1 cellular context compared by ENCODE assay signal in the genomic region with DNA sequence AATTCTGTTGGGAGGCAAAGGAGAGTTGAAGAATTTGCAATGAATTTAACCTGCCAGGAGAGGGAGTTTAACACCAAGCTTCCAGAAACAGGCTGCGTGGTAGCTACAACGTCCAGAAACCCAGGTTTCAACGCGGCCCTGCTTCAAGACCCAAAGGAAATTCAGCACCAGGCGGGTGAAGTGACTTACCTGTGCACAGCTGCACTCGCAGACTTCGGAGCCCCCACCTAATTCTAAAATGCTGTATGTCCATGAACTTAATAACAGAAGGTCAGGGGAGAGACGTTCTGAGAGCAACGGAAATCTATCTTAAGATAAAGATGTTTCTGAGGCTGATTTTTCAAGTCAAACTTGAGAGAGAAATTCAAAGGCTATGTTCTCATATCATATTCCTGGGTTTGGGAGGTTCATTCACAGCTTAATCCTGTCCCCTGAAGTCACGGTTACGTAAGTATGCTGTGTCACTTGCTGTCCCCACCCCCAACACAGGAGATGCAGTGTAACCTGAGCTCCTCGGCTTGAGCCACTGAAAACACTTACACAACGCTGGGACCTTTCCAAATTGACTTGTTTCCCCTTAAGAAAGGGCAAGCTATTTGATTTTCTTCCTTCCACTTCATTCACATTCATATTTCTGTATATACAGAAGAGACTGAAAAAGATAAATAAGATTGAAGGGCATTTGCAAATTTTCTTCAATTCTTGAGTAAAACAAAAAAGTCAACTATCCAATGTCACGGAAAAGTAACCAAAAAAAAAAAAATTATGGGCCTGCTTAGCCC.
TF ChIP-seq lines count a peak whose summit lies in the region.

No MANE protein-coding gene starts in this region.

TF ChIP-seq in K562, 482 proteins besides CTCF, POLR2A, EP300 and RAD21 (continued from another document and continues in another):
- TF ChIP-seq, protein P1, sequence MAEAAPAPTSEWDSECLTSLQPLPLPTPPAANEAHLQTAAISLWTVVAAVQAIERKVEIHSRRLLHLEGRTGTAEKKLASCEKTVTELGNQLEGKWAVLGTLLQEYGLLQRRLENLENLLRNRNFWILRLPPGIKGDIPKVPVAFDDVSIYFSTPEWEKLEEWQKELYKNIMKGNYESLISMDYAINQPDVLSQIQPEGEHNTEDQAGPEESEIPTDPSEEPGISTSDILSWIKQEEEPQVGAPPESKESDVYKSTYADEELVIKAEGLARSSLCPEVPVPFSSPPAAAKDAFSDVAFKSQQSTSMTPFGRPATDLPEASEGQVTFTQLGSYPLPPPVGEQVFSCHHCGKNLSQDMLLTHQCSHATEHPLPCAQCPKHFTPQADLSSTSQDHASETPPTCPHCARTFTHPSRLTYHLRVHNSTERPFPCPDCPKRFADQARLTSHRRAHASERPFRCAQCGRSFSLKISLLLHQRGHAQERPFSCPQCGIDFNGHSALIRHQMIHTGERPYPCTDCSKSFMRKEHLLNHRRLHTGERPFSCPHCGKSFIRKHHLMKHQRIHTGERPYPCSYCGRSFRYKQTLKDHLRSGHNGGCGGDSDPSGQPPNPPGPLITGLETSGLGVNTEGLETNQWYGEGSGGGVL (CRISPR knock-in tag; IDR thresholded peaks at IDR 0.05) = no peak
- TF ChIP-seq, protein P2, sequence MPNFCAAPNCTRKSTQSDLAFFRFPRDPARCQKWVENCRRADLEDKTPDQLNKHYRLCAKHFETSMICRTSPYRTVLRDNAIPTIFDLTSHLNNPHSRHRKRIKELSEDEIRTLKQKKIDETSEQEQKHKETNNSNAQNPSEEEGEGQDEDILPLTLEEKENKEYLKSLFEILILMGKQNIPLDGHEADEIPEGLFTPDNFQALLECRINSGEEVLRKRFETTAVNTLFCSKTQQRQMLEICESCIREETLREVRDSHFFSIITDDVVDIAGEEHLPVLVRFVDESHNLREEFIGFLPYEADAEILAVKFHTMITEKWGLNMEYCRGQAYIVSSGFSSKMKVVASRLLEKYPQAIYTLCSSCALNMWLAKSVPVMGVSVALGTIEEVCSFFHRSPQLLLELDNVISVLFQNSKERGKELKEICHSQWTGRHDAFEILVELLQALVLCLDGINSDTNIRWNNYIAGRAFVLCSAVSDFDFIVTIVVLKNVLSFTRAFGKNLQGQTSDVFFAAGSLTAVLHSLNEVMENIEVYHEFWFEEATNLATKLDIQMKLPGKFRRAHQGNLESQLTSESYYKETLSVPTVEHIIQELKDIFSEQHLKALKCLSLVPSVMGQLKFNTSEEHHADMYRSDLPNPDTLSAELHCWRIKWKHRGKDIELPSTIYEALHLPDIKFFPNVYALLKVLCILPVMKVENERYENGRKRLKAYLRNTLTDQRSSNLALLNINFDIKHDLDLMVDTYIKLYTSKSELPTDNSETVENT (CRISPR knock-in tag; IDR thresholded peaks at IDR 0.05) = no peak
- TF ChIP-seq HMG20A (CRISPR knock-in tag; conservative IDR thresholded peaks at IDR 0.05) = no peak
- TF ChIP-seq ZNF232 (CRISPR knock-in tag; IDR thresholded peaks at IDR 0.05) = no peak
- peak; percentile 85 for TF ChIP-seq POLR2AphosphoS2 (IDR thresholded peaks at IDR 0.05; ENCODE audit: low read length)
- TF ChIP-seq, protein P3, sequence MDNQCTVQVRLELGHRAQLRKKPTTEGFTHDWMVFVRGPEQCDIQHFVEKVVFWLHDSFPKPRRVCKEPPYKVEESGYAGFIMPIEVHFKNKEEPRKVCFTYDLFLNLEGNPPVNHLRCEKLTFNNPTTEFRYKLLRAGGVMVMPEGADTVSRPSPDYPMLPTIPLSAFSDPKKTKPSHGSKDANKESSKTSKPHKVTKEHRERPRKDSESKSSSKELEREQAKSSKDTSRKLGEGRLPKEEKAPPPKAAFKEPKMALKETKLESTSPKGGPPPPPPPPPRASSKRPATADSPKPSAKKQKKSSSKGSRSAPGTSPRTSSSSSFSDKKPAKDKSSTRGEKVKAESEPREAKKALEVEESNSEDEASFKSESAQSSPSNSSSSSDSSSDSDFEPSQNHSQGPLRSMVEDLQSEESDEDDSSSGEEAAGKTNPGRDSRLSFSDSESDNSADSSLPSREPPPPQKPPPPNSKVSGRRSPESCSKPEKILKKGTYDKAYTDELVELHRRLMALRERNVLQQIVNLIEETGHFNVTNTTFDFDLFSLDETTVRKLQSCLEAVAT (IDR thresholded peaks at IDR 0.05) = peak; percentile 86; a peak in 3 of 4 replicates
- TF ChIP-seq ZC3H4 (CRISPR knock-in tag; IDR thresholded peaks at IDR 0.05; ENCODE audit: borderline replicate concordance) = 0 out of 2 replicates have a peak, but pooled peaks have one; percentile 9
- TF ChIP-seq, protein P4, sequence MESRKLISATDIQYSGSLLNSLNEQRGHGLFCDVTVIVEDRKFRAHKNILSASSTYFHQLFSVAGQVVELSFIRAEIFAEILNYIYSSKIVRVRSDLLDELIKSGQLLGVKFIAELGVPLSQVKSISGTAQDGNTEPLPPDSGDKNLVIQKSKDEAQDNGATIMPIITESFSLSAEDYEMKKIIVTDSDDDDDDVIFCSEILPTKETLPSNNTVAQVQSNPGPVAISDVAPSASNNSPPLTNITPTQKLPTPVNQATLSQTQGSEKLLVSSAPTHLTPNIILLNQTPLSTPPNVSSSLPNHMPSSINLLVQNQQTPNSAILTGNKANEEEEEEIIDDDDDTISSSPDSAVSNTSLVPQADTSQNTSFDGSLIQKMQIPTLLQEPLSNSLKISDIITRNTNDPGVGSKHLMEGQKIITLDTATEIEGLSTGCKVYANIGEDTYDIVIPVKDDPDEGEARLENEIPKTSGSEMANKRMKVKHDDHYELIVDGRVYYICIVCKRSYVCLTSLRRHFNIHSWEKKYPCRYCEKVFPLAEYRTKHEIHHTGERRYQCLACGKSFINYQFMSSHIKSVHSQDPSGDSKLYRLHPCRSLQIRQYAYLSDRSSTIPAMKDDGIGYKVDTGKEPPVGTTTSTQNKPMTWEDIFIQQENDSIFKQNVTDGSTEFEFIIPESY (CRISPR knock-in tag; IDR thresholded peaks at IDR 0.05) = peak; percentile 46; the same call in 1 of the 2 replicates
- no peak for TF ChIP-seq RAD51 (IDR thresholded peaks at IDR 0.05; ENCODE audit: borderline replicate concordance, low read depth)
- no peak for TF ChIP-seq PCBP1 (IDR thresholded peaks at IDR 0.05; ENCODE audit: low read depth, low read length, poor library complexity, severe bottlenecking)
- no peak; the same call in none of the 2 replicates for TF ChIP-seq NCOA1 (IDR thresholded peaks at IDR 0.05; ENCODE audit: low read depth)
- TF ChIP-seq, protein P5, sequence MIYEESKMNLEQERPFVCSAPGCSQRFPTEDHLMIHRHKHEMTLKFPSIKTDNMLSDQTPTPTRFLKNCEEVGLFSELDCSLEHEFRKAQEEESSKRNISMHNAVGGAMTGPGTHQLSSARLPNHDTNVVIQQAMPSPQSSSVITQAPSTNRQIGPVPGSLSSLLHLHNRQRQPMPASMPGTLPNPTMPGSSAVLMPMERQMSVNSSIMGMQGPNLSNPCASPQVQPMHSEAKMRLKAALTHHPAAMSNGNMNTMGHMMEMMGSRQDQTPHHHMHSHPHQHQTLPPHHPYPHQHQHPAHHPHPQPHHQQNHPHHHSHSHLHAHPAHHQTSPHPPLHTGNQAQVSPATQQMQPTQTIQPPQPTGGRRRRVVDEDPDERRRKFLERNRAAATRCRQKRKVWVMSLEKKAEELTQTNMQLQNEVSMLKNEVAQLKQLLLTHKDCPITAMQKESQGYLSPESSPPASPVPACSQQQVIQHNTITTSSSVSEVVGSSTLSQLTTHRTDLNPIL (CRISPR knock-in tag; IDR thresholded peaks at IDR 0.05) = no peak
- no peak for TF ChIP-seq ZNF224 (CRISPR knock-in tag; IDR thresholded peaks at IDR 0.05)
- 0 out of 2 replicates have a peak, but pooled peaks have one; percentile 37 for TF ChIP-seq NBN (IDR thresholded peaks at IDR 0.05; ENCODE audit: low read depth)
- no peak for TF ChIP-seq CBFB (CRISPR knock-in tag; IDR thresholded peaks at IDR 0.05)
- no peak for TF ChIP-seq PRPF4 (IDR thresholded peaks at IDR 0.05; ENCODE audit: insufficient read depth, low read depth, low read length, poor library complexity, severe bottlenecking)
- TF ChIP-seq ZNF175 (CRISPR knock-in tag; IDR thresholded peaks at IDR 0.05; ENCODE audit: low read depth) = 0 out of 2 replicates have a peak, but pooled peaks have one; percentile 10
- TF ChIP-seq TEAD1 (CRISPR knock-in tag; IDR thresholded peaks at IDR 0.05) = no peak
- TF ChIP-seq, protein P6, sequence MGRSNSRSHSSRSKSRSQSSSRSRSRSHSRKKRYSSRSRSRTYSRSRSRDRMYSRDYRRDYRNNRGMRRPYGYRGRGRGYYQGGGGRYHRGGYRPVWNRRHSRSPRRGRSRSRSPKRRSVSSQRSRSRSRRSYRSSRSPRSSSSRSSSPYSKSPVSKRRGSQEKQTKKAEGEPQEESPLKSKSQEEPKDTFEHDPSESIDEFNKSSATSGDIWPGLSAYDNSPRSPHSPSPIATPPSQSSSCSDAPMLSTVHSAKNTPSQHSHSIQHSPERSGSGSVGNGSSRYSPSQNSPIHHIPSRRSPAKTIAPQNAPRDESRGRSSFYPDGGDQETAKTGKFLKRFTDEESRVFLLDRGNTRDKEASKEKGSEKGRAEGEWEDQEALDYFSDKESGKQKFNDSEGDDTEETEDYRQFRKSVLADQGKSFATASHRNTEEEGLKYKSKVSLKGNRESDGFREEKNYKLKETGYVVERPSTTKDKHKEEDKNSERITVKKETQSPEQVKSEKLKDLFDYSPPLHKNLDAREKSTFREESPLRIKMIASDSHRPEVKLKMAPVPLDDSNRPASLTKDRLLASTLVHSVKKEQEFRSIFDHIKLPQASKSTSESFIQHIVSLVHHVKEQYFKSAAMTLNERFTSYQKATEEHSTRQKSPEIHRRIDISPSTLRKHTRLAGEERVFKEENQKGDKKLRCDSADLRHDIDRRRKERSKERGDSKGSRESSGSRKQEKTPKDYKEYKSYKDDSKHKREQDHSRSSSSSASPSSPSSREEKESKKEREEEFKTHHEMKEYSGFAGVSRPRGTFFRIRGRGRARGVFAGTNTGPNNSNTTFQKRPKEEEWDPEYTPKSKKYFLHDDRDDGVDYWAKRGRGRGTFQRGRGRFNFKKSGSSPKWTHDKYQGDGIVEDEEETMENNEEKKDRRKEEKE (IDR thresholded peaks at IDR 0.05; ENCODE audit: borderline replicate concordance in 1 of 2, control insufficient read depth in 1 of 2, low read depth in 2 of 2, low read length in 1 of 2) = no peak
- TF ChIP-seq, protein P7, sequence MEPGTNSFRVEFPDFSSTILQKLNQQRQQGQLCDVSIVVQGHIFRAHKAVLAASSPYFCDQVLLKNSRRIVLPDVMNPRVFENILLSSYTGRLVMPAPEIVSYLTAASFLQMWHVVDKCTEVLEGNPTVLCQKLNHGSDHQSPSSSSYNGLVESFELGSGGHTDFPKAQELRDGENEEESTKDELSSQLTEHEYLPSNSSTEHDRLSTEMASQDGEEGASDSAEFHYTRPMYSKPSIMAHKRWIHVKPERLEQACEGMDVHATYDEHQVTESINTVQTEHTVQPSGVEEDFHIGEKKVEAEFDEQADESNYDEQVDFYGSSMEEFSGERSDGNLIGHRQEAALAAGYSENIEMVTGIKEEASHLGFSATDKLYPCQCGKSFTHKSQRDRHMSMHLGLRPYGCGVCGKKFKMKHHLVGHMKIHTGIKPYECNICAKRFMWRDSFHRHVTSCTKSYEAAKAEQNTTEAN (CRISPR knock-in tag; IDR thresholded peaks at IDR 0.05) = no peak
- peak; percentile 40 to 48 for TF ChIP-seq MAZ (CRISPR knock-in tag; conservative IDR thresholded peaks at IDR 0.05 in 1 of 2, IDR thresholded peaks at IDR 0.05 in 1 of 2)
- no peak for TF ChIP-seq POLR2B (IDR thresholded peaks at IDR 0.05; ENCODE audit: low read depth, partially characterized antibody)
- no peak for TF ChIP-seq ZC3H11A (IDR thresholded peaks at IDR 0.05; ENCODE audit: low read depth, low read length)
- no peak; the same call in 1 of the 2 replicates for TF ChIP-seq POLR2H (tag; IDR thresholded peaks at IDR 0.05; ENCODE audit: low read depth)
- TF ChIP-seq RCOR1 (IDR thresholded peaks at IDR 0.05; ENCODE audit: borderline replicate concordance in 1 of 2, low read depth in 2 of 2, low read length in 2 of 2) = peak in 1 of 2 experiments; percentile 67; a peak in 2 of 4 replicates
- peak; percentile 99 for TF ChIP-seq BRD9 (IDR thresholded peaks at IDR 0.05; ENCODE audit: low read depth, partially characterized antibody)
- TF ChIP-seq SIN3B (IDR thresholded peaks at IDR 0.05; ENCODE audit: low read depth) = no peak
- TF ChIP-seq, protein P8, sequence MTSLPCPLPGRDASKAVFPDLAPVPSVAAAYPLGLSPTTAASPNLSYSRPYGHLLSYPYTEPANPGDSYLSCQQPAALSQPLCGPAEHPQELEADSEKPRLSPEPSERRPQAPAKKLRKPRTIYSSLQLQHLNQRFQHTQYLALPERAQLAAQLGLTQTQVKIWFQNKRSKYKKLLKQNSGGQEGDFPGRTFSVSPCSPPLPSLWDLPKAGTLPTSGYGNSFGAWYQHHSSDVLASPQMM (CRISPR knock-in tag; IDR thresholded peaks at IDR 0.05) = no peak
- TF ChIP-seq, protein P9, sequence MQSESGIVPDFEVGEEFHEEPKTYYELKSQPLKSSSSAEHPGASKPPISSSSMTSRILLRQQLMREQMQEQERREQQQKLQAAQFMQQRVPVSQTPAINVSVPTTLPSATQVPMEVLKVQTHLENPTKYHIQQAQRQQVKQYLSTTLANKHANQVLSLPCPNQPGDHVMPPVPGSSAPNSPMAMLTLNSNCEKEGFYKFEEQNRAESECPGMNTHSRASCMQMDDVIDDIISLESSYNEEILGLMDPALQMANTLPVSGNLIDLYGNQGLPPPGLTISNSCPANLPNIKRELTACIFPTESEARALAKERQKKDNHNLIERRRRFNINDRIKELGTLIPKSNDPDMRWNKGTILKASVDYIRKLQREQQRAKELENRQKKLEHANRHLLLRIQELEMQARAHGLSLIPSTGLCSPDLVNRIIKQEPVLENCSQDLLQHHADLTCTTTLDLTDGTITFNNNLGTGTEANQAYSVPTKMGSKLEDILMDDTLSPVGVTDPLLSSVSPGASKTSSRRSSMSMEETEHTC (IDR thresholded peaks at IDR 0.05) = no peak
- TF ChIP-seq, protein P10, sequence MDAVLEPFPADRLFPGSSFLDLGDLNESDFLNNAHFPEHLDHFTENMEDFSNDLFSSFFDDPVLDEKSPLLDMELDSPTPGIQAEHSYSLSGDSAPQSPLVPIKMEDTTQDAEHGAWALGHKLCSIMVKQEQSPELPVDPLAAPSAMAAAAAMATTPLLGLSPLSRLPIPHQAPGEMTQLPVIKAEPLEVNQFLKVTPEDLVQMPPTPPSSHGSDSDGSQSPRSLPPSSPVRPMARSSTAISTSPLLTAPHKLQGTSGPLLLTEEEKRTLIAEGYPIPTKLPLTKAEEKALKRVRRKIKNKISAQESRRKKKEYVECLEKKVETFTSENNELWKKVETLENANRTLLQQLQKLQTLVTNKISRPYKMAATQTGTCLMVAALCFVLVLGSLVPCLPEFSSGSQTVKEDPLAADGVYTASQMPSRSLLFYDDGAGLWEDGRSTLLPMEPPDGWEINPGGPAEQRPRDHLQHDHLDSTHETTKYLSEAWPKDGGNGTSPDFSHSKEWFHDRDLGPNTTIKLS (IDR thresholded peaks at IDR 0.05; ENCODE audit: borderline replicate concordance, low read depth) = no peak
- peak; percentile 64; the same call in 1 of the 2 replicates for TF ChIP-seq CHD2 (IDR thresholded peaks at IDR 0.05; ENCODE audit: low read depth, low read length)
- TF ChIP-seq ZNF23 (CRISPR knock-in tag; IDR thresholded peaks at IDR 0.05) = no peak
- no peak for TF ChIP-seq ILK (tag; IDR thresholded peaks at IDR 0.05; ENCODE audit: borderline replicate concordance, low read depth)
- no peak for TF ChIP-seq ZKSCAN1 (IDR thresholded peaks at IDR 0.05; ENCODE audit: low read depth, low read length)
- TF ChIP-seq ZFP1 (CRISPR knock-in tag; IDR thresholded peaks at IDR 0.05) = no peak
- no peak for TF ChIP-seq HMG20B (CRISPR knock-in tag; IDR thresholded peaks at IDR 0.05)
